ENCODE assay signal across 8 cellular contexts in genomic region chr1:210373878-210374599, GRCh38. TPM values are rescaled to one million over a fixed set of nuclear protein-coding genes. Genes with fewer than 3 reads are reported as not detected.
A peak's percentile ranks its signal among the peaks of the same experiment; 100 is the strongest.
DNase-seq lines count a peak whose midpoint lies in the region; ATAC-seq and TF ChIP-seq lines count a peak whose summit lies in the region.

No MANE protein-coding gene starts in this region.

- H3K4me1 Mint-ChIP-seq in activated CD4-positive, alpha-beta memory T cell treated with anti-CD3 and anti-CD28 coated beads for 36 hours (ENCODE audit: low read depth) = peaks cover 34% of the 10 kb centered on the region
- H3K4me1 Mint-ChIP-seq in type B pancreatic cell (ENCODE audit: unreplicated experiment) = peaks cover 20% of the 10 kb centered on the region

- DNase-seq in NCI-H526 treated with DMSO at 0.1 percent for 48 hours (lab: John Stamatoyannopoulos, UW) = peak; percentile 94
- DNase-seq in activated CD4-positive, alpha-beta memory T cell treated with anti-CD3 and anti-CD28 coated beads for 36 hours = peak; percentile 88
- peak; percentile 58 to 77 for DNase-seq in erythroblast (lab: John Stamatoyannopoulos, UW)
- no peak for DNase-seq in type B pancreatic cell (ENCODE audit: extremely low spot score, unreplicated experiment)

- intact Hi-C loops in activated CD4-positive, alpha-beta memory T cell treated with anti-CD3 and anti-CD28 coated beads for 36 hours (cut with micrococcal nuclease) = loop anchor here (1.0 kb wide), 6 partner anchors 26 to 885 kb away; partner anchors contain the start of gene RCOR3

- H3K4me1 ChIP-seq in neutrophil (ENCODE audit: control insufficient read depth in 1 of 2, insufficient read depth in 1 of 2, low read depth in 1 of 2, low read length in 1 of 2) = peaks cover 6 to 15% of the 10 kb centered on the region in 2 experiments

- no peaks in the 10 kb centered on the region for H3K36me3 ChIP-seq in neutrophil

- no peaks in the 10 kb centered on the region for H3K36me3 Mint-ChIP-seq in activated CD4-positive, alpha-beta memory T cell treated with anti-CD3 and anti-CD28 coated beads for 36 hours
- no peaks in the 10 kb centered on the region for H3K36me3 Mint-ChIP-seq in type B pancreatic cell

- no peaks in the 10 kb centered on the region for H3K9me3 Mint-ChIP-seq in activated CD4-positive, alpha-beta memory T cell treated with anti-CD3 and anti-CD28 coated beads for 36 hours
- no peaks in the 10 kb centered on the region for H3K9me3 Mint-ChIP-seq in type B pancreatic cell

- H3K27me3 ChIP-seq in neutrophil = no peaks in the 10 kb centered on the region

- no peaks in the 10 kb centered on the region for H3K9me3 ChIP-seq in neutrophil

- H3K4me3 ChIP-seq in neutrophil (ENCODE audit: low read depth in 1 of 2, low read length in 1 of 2) = no peak overlapping the region

- H3K27ac Mint-ChIP-seq in activated CD4-positive, alpha-beta memory T cell treated with anti-CD3 and anti-CD28 coated beads for 36 hours = peak overlapping the region; percentile 89
- peak overlapping the region; percentile 70 for H3K27ac Mint-ChIP-seq in type B pancreatic cell

- no peak overlapping the region for H3K4me3 Mint-ChIP-seq in activated CD4-positive, alpha-beta memory T cell treated with anti-CD3 and anti-CD28 coated beads for 36 hours
- H3K4me3 Mint-ChIP-seq in type B pancreatic cell = no peak overlapping the region

- POLR2A ChIA-PET in activated CD4-positive, alpha-beta memory T cell treated with anti-CD3 and anti-CD28 coated beads for 36 hours (lab: Charles Lee) = interaction anchor here (0.5 to 2.4 kb wide), 26 partner anchors 10 to 1010 kb away, joined by 3 to 53 read pairs (median 5); partner anchors contain the start of genes HHAT and UTP25

- CTCF ChIA-PET in activated CD4-positive, alpha-beta memory T cell treated with anti-CD3 and anti-CD28 coated beads for 36 hours (lab: Charles Lee) = interaction anchor here (0.8 to 4.7 kb wide), 23 partner anchors 10 to 1140 kb away, joined by 3 to 88 read pairs (median 6); partner anchors contain the start of genes KCNH1 and UTP25

- H3K27me3 Mint-ChIP-seq in activated CD4-positive, alpha-beta memory T cell treated with anti-CD3 and anti-CD28 coated beads for 36 hours = no peaks in the 10 kb centered on the region
- H3K27me3 Mint-ChIP-seq in type B pancreatic cell = no peaks in the 10 kb centered on the region

- ATAC-seq in GM18868 (IDR thresholded peaks at IDR 0.05; ENCODE audit: unreplicated experiment) (peak; percentile 69), HG03064 (IDR thresholded peaks at IDR 0.05; ENCODE audit: low read depth, unreplicated experiment) (peak; percentile 73)

- TF ChIP-seq CTCF in C4-2B (conservative IDR thresholded peaks at IDR 0.05) (peak; percentile 99), neutrophil (IDR thresholded peaks at IDR 0.05) (peak; percentile 30), type B pancreatic cell (conservative IDR thresholded peaks at IDR 0.05) (peak; percentile 81)

- H3K27ac ChIP-seq in C4-2B (no peak overlapping the region; the same call in 1 of the 2 replicates), neutrophil (peak overlapping the region; percentile 25)

- TF ChIP-seq POLR2A in erythroblast (IDR thresholded peaks at IDR 0.05; ENCODE audit: low read length) = peak; percentile 44

RNA-seq across cellular contexts. Expression of gene HHAT, which starts 45.3 kb away (rescaled TPM):
- total RNA-seq in activated CD4-positive, alpha-beta memory T cell treated with anti-CD3 and anti-CD28 coated beads for 36 hours = 1 to 10 TPM; 1.6 to 1.8 TPM
- total RNA-seq in type B pancreatic cell (ENCODE audit: low replicate concordance) = 7.5 and 9.0 TPM in 2 replicates

Comparison
In these comparisons a context has a peak if more than half of its experiments do, and no peak if none do; other contexts are left out.
1. CTCF ChIP-seq: peak in every context shown above with its lines; median percentile 99 in C4-2B; 81 in type B pancreatic cell; 30 in neutrophil.